8 cellular contexts compared by ENCODE assay signal in genomic region chr4:38667005-38667771, GRCh38. TPM values are rescaled to one million over a fixed set of nuclear protein-coding genes. Genes with fewer than 3 reads are reported as not detected.
A peak's percentile ranks its signal among the peaks of the same experiment; 100 is the strongest.
DNase-seq lines count a peak whose midpoint lies in the region; ATAC-seq and TF ChIP-seq lines count a peak whose summit lies in the region.

No MANE protein-coding gene starts in this region.

- H3K27ac ChIP-seq in neural progenitor cell = peak overlapping the region; percentile 97

- H3K27me3 Mint-ChIP-seq in activated naive CD8-positive, alpha-beta T cell treated with anti-CD3 and anti-CD28 coated beads, Interleukin-2, amount 50 U/mL, for 24 hours = no peaks in the 10 kb centered on the region
- H3K27me3 Mint-ChIP-seq in neural progenitor cell (ENCODE audit: insufficient read depth, low read depth) = peaks cover 3% of the 10 kb centered on the region

- H3F3A ChIP-seq in neural progenitor cell (ENCODE audit: low read depth) = peaks cover 58% of the 10 kb centered on the region

- peak; percentile 57 for ATAC-seq in activated naive CD8-positive, alpha-beta T cell treated with anti-CD3 and anti-CD28 coated beads, Interleukin-2, amount 50 U/mL, for 24 hours
- ATAC-seq in GM21390 (IDR thresholded peaks at IDR 0.05; ENCODE audit: unreplicated experiment) (no peak), HG02759 (IDR thresholded peaks at IDR 0.05; ENCODE audit: unreplicated experiment) (no peak)

- peaks cover 91% of the 10 kb centered on the region for H3K79me2 ChIP-seq in neural progenitor cell (ENCODE audit: low read depth)

- H3K9me3 ChIP-seq in MG63 (no peaks in the 10 kb centered on the region), neural progenitor cell (ENCODE audit: low read depth) (no peaks in the 10 kb centered on the region)

- H3K4me1 ChIP-seq in neural progenitor cell = peaks cover 71% of the 10 kb centered on the region

- H3K27me3 ChIP-seq in MG63 (no peaks in the 10 kb centered on the region), neural progenitor cell (no peaks in the 10 kb centered on the region)

- no peaks in the 10 kb centered on the region for H3K36me3 Mint-ChIP-seq in activated naive CD8-positive, alpha-beta T cell treated with anti-CD3 and anti-CD28 coated beads, Interleukin-2, amount 50 U/mL, for 24 hours (ENCODE audit: low read depth)
- H3K36me3 Mint-ChIP-seq in neural progenitor cell = peaks cover 2% of the 10 kb centered on the region

- peak overlapping the region; percentile 94 for H3K4me2 ChIP-seq in neural progenitor cell

- peak overlapping the region; percentile 85 for H3K27ac Mint-ChIP-seq in activated naive CD8-positive, alpha-beta T cell treated with anti-CD3 and anti-CD28 coated beads, Interleukin-2, amount 50 U/mL, for 24 hours
- peak overlapping the region; percentile 97 for H3K27ac Mint-ChIP-seq in neural progenitor cell

- peak overlapping the region; percentile 87 for H3K4me3 Mint-ChIP-seq in activated naive CD8-positive, alpha-beta T cell treated with anti-CD3 and anti-CD28 coated beads, Interleukin-2, amount 50 U/mL, for 24 hours
- H3K4me3 Mint-ChIP-seq in neural progenitor cell = peak overlapping the region; percentile 99

- H2AFZ ChIP-seq in neural progenitor cell (replicated peaks) = no peak overlapping the region

- H3K9me3 Mint-ChIP-seq in activated naive CD8-positive, alpha-beta T cell treated with anti-CD3 and anti-CD28 coated beads, Interleukin-2, amount 50 U/mL, for 24 hours = no peaks in the 10 kb centered on the region
- peaks cover under 1% of the 10 kb centered on the region for H3K9me3 Mint-ChIP-seq in neural progenitor cell

- peaks cover 75% of the 10 kb centered on the region for H3K4me1 Mint-ChIP-seq in activated naive CD8-positive, alpha-beta T cell treated with anti-CD3 and anti-CD28 coated beads, Interleukin-2, amount 50 U/mL, for 24 hours
- H3K4me1 Mint-ChIP-seq in neural progenitor cell = peaks cover 70% of the 10 kb centered on the region

- DNase-seq in GM04504 (ENCODE audit: low read depth) (peak; percentile 96), MG63 (peak; percentile 82), SIG-M5 (lab: John Stamatoyannopoulos, UW) (peak; percentile 86), globus pallidus (ENCODE audit: low spot score) (peak; percentile 92), neural progenitor cell (ENCODE audit: low spot score) (peak; percentile 90)
- DNase-seq in activated naive CD8-positive, alpha-beta T cell treated with anti-CD3 and anti-CD28 coated beads, Interleukin-2, amount 50 U/mL, for 24 hours = peak; percentile 50

- H3K36me3 ChIP-seq in MG63 (peaks cover 22% of the 10 kb centered on the region), neural progenitor cell (no peaks in the 10 kb centered on the region)

- no peak for TF ChIP-seq CTCF in neural progenitor cell (IDR thresholded peaks at IDR 0.05)

- peak overlapping the region; percentile 81 for H3K4me3 ChIP-seq in MG63
- peak overlapping the region; percentile 91 for H3K4me3 ChIP-seq in neural progenitor cell

- peak overlapping the region; percentile 51 for H3K9ac ChIP-seq in neural progenitor cell

- H4K20me1 ChIP-seq in neural progenitor cell (ENCODE audit: low read depth) = peaks cover 47% of the 10 kb centered on the region

RNA-seq across cellular contexts. Expression of gene KLF3, which starts 3.2 kb away (rescaled TPM):
- total RNA-seq in MG63 (2014; rRNA removed; shearing (Covaris generic); ENCODE audit: low replicate concordance) = 1.9 and 4.1 TPM in 2 replicates
- 22.8 and 24.8 TPM in 2 replicates for total RNA-seq in neural progenitor cell (ENCODE audit: low replicate concordance)
